8 cellular contexts compared by ENCODE assay signal in the genomic region with DNA sequence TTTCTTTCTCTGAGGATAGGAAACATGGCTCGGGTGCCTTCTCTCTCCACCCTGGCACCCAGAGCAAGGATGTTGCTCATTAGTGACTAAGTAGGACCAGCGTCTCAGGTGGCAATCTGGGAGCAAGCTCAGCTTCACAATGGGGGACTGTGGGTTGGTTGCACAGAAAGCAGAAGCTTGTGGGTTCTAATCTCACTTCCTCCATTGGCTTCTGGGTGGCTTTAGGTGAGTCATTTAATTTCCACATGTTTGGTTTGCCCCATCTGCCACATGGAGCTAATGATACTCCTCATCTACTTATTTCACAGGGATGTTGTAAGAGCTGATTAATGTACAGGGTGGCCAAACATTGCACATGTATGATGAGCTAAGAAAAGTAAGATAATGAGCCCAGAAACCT.
DNase-seq lines count a peak whose midpoint lies in the region; ATAC-seq lines count a peak whose summit lies in the region.

No MANE protein-coding gene starts in this region.

- peak; percentile 98 for ATAC-seq in HG02759 (IDR thresholded peaks at IDR 0.05; ENCODE audit: unreplicated experiment)

- no peaks in the 10 kb centered on the region for H3K9me3 ChIP-seq in adipocyte (ENCODE audit: control insufficient read depth, low read length)

- no peaks in the 10 kb centered on the region for H3K36me3 ChIP-seq in adipocyte (ENCODE audit: control insufficient read depth, insufficient read depth, low read length, severe bottlenecking)

- DNase-seq in stimulated activated CD4-positive, alpha-beta T cell treated with anti-CD3 and anti-CD28 coated beads, Interleukin-12 subunit alpha, Interleukin-12 subunit beta, amount 100 ng/mL, for 24 hours (ENCODE audit: low read depth in 2 of 2): peak; percentile 4 to 39
- no peak for DNase-seq in stimulated activated CD4-positive, alpha-beta T cell treated with anti-CD3 and anti-CD28 coated beads, Interleukin-4, amount 100 ng/mL, for 1 hour
- DNase-seq in NCI-H226 (peak; percentile 68), adipocyte (ENCODE audit: low read depth) (peak; percentile 55), non-pigmented ciliary epithelial cell (ENCODE audit: low read depth) (peak; percentile 34), NCI-H1694 (lab: John Stamatoyannopoulos, UW) (no peak)
- DNase-seq in central memory CD4-positive, alpha-beta T cell: no peak

- H3K4me1 ChIP-seq in adipocyte (ENCODE audit: control insufficient read depth, insufficient read depth, low read length): peaks cover 12% of the 10 kb centered on the region

- H3K4me3 ChIP-seq in adipocyte (ENCODE audit: low read length): no peak overlapping the region

- H3K9ac ChIP-seq in adipocyte (ENCODE audit: low read length): no peak overlapping the region

- no peaks in the 10 kb centered on the region for H3K27me3 ChIP-seq in adipocyte (replicated peaks; ENCODE audit: control insufficient read depth, insufficient read depth, low read length)

Comparison
In these comparisons a context has a peak if more than half of its experiments do, and no peak if none do; other contexts are left out.
1. DNase-seq: peak in stimulated activated CD4-positive, alpha-beta T cell treated with anti-CD3 and anti-CD28 coated beads, Interleukin-12 subunit alpha, Interleukin-12 subunit beta, amount 100 ng/mL, for 24 hours (2 of 2), NCI-H226 (single experiment), adipocyte (single experiment) and non-pigmented ciliary epithelial cell (single experiment); none in stimulated activated CD4-positive, alpha-beta T cell treated with anti-CD3 and anti-CD28 coated beads, Interleukin-4, amount 100 ng/mL, for 1 hour (single experiment), NCI-H1694 (single experiment) and central memory CD4-positive, alpha-beta T cell (single experiment).